In genomic region chr1:185016880-185017279, GRCh38 we compare ENCODE assay signal across 19 cellular contexts. TPM values are rescaled to one million over a fixed set of nuclear protein-coding genes. Genes with fewer than 3 reads are reported as not detected.
DNase-seq lines count a peak whose midpoint lies in the region; ATAC-seq, FAIRE-seq and TF ChIP-seq lines count a peak whose summit lies in the region.
"Had no signal": no experiment of that assay in that cellular context is flagged by ENCODE, and none has a peak within 500 bp of the region (broad histone marks: within the 10 kb centered on the region; RNA-seq: fewer than 3 reads in every experiment).

No MANE protein-coding gene starts in this region.

- intact Hi-C loops in PC-3 (cut with micrococcal nuclease): no loop called here

- H4K8ac ChIP-seq in mesenchymal stem cell (ENCODE audit: low read length): no peak overlapping the region

- H2AFZ ChIP-seq in PC-3 (ENCODE audit: low read length) (peak overlapping the region; percentile 65; the same call in 1 of the 2 replicates), mesenchymal stem cell (ENCODE audit: low read depth, low read length) (no peak overlapping the region)

- no peaks in the 10 kb centered on the region for H3K79me1 ChIP-seq in mesenchymal stem cell (replicated peaks; ENCODE audit: low read length, poor library complexity, severe bottlenecking)

- H3K4me3 ChIP-seq in PC-3 (ENCODE audit: low read length) (no peak overlapping the region), bronchial epithelial cell (ENCODE audit: low read depth, low read length) (no peak overlapping the region), mesenchymal stem cell (ENCODE audit: insufficient read depth in 1 of 2, low read depth in 1 of 2, low read length in 2 of 2) (no peak overlapping the region)
- H3K4me3 ChIP-seq: psoas muscle, suprapubic skin had no signal

- TF ChIP-seq CTCF in PC-3 (conservative IDR thresholded peaks at IDR 0.05; ENCODE audit: low read depth, low read length) (no peak), bronchial epithelial cell (IDR thresholded peaks at IDR 0.05; ENCODE audit: insufficient read depth, low read length, severe bottlenecking) (no peak)

- no peaks in the 10 kb centered on the region for H3F3A ChIP-seq in PC-3 (ENCODE audit: low read length, unreplicated experiment)

- no peak overlapping the region for H2BK15ac ChIP-seq in mesenchymal stem cell (ENCODE audit: low read depth, poor library complexity, severe bottlenecking)

- H3K9ac ChIP-seq in PC-3 (ENCODE audit: low read length) (peak overlapping the region; percentile 10; the same call in 1 of the 2 replicates), mesenchymal stem cell (ENCODE audit: low read length) (peak overlapping the region; percentile 70)

- H2BK12ac ChIP-seq in mesenchymal stem cell (ENCODE audit: low read length in 2 of 2): peak overlapping the region in 1 of 2 experiments; percentile 93

- no peak overlapping the region for H2BK5ac ChIP-seq in mesenchymal stem cell (ENCODE audit: low read depth, low read length, poor library complexity, severe bottlenecking)

- no peak overlapping the region for H2AK5ac ChIP-seq in mesenchymal stem cell (ENCODE audit: low read length, severe bottlenecking)

- no TSS peak for BruUV-seq in PC-3 (replicated peaks; lab: Mats Ljungman, UMichigan)

- no peak overlapping the region for H2BK120ac ChIP-seq in mesenchymal stem cell (ENCODE audit: low read depth, low read length)

- H3K36me3 ChIP-seq in PC-3 (ENCODE audit: low read depth, low read length) (no peaks in the 10 kb centered on the region), bronchial epithelial cell (ENCODE audit: control insufficient read depth, insufficient read depth, low read length) (no peaks in the 10 kb centered on the region), mesenchymal stem cell (ENCODE audit: control insufficient read depth in 1 of 2, insufficient read depth in 2 of 2, low read depth in 1 of 2, low read length in 2 of 2) (no peaks in the 10 kb centered on the region)
- H3K36me3 ChIP-seq: suprapubic skin had no signal

- H3K27ac ChIP-seq in PC-3 (ENCODE audit: low read length) (peak overlapping the region; percentile 84), mesenchymal stem cell (ENCODE audit: low read length, poor library complexity, severe bottlenecking) (peak overlapping the region; percentile 5)
- H3K27ac ChIP-seq: psoas muscle, suprapubic skin had no signal

- no peaks in the 10 kb centered on the region for H3K9me3 ChIP-seq in PC-3 (ENCODE audit: low read length)
- no peaks in the 10 kb centered on the region for H3K9me3 ChIP-seq in mesenchymal stem cell (ENCODE audit: control insufficient read depth, low read length)
- H3K9me3 ChIP-seq: psoas muscle, suprapubic skin had no signal

- H3K9me2 ChIP-seq in PC-3 (replicated peaks; ENCODE audit: low read length): no peaks in the 10 kb centered on the region

- peaks cover 16% of the 10 kb centered on the region for H3K4me1 ChIP-seq in PC-3 (ENCODE audit: insufficient read depth, low read length)
- H3K4me1 ChIP-seq in mesenchymal stem cell (ENCODE audit: control insufficient read depth, insufficient read depth, low read depth, low read length): peaks cover 3% of the 10 kb centered on the region
- H3K4me1 ChIP-seq: psoas muscle, suprapubic skin had no signal

- H4K20me1 ChIP-seq in PC-3 (ENCODE audit: low read length): no peaks in the 10 kb centered on the region

- peak overlapping the region in 1 of 2 experiments; percentile 49 for H3K4ac ChIP-seq in mesenchymal stem cell (ENCODE audit: low read depth in 1 of 2, low read length in 2 of 2)

- CTCF ChIA-PET in PC-3 (lab: Charles Lee): no interaction called here

- ATAC-seq in PC-3 (peak; percentile 29), GM18498 (IDR thresholded peaks at IDR 0.05; ENCODE audit: unreplicated experiment) (no peak), GM18519 (IDR thresholded peaks at IDR 0.05; ENCODE audit: low FRiP score, unreplicated experiment) (no peak)
- ATAC-seq: effector memory CD8-positive, alpha-beta T cell; psoas muscle had no signal

- H3K23ac ChIP-seq in mesenchymal stem cell (ENCODE audit: low read length in 2 of 2): no peak overlapping the region

- peak overlapping the region in 1 of 2 experiments; percentile 48 for H3K18ac ChIP-seq in mesenchymal stem cell (ENCODE audit: low read depth in 1 of 2, low read length in 2 of 2)

- WGBS in mesenchymal stem cell: 83% methylated on average over 2 of the region's 2 CpGs

- H3K4me2 ChIP-seq in PC-3 (ENCODE audit: low read length): peak overlapping the region; percentile 58
- no peak overlapping the region for H3K4me2 ChIP-seq in mesenchymal stem cell (ENCODE audit: low read length, poor library complexity, severe bottlenecking)

- H4K91ac ChIP-seq in mesenchymal stem cell (ENCODE audit: low read length): no peak overlapping the region

- no peak for FAIRE-seq in bronchial epithelial cell (lab: Jason Lieb, UNC)
- FAIRE-seq: D721Med, GM12892 had no signal

- H3K27me3 ChIP-seq in PC-3 (ENCODE audit: low read length): no peaks in the 10 kb centered on the region
- no peaks in the 10 kb centered on the region for H3K27me3 ChIP-seq in bronchial epithelial cell (ENCODE audit: control insufficient read depth, insufficient read depth, low read length)
- no peaks in the 10 kb centered on the region for H3K27me3 ChIP-seq in mesenchymal stem cell (ENCODE audit: control insufficient read depth in 1 of 2, insufficient read depth in 1 of 2, low read length in 2 of 2)
- H3K27me3 ChIP-seq: suprapubic skin had no signal

- DNase-seq in EL (peak; percentile 17), PC-3 (peak; percentile 33), bronchial epithelial cell (ENCODE audit: low read depth) (peak; percentile 27), mesenchymal stem cell (peak; percentile 3)
- DNase-seq in NK-92 treated with Interleukin-12 subunit alpha and Interleukin-12 subunit beta, amount 100 ng/mL, for 24 hours (lab: John Stamatoyannopoulos, UW): no peak
- no peak for DNase-seq in activated CD4-positive, CD25-positive, alpha-beta regulatory T cell (lab: John Stamatoyannopoulos, UW)
- DNase-seq: activated CD8-positive, alpha-beta memory T cell treated with anti-CD3 and anti-CD28 coated beads for 24 hours; effector memory CD8-positive, alpha-beta T cell; hypothalamus; MM.1S; NCI-H187; NCI-H446; psoas muscle; stimulated activated CD4-positive, alpha-beta T cell treated with anti-CD3 and anti-CD28 coated beads, Interleukin-12 subunit alpha, Interleukin-12 subunit beta, amount 100 ng/mL, for 4 hours had no signal

- POLR2A ChIA-PET in PC-3 (lab: Charles Lee; ENCODE audit: unreplicated experiment): no interaction called here

- no peak overlapping the region for H3K14ac ChIP-seq in mesenchymal stem cell (ENCODE audit: low read length in 2 of 2)

- no peaks in the 10 kb centered on the region for H3K79me2 ChIP-seq in PC-3 (ENCODE audit: low read length)

RNA-seq across cellular contexts. Expression of gene RNF2, which starts 28.5 kb away (rescaled TPM):
- total RNA-seq in PC-3 (2014; rRNA removed) (9.8 and 13.6 TPM in 2 replicates), bronchial epithelial cell (15.0 and 19.2 TPM in 2 replicates)
- 21.3 TPM for polyA plus RNA-seq in mesenchymal stem cell (2013, experiment 1 of 2)
- 19.9 TPM for polyA plus RNA-seq in mesenchymal stem cell (2013, experiment 2 of 2)

RNA-seq across cellular contexts. Expression of gene NIBAN1, which starts 42.6 kb away (rescaled TPM):
- total RNA-seq in PC-3 (2014; rRNA removed) (6.9 and 8.2 TPM in 2 replicates), bronchial epithelial cell (97.4 and 169 TPM in 2 replicates)
- 37.6 TPM for polyA plus RNA-seq in mesenchymal stem cell (2013, experiment 1 of 2)
- 36.2 TPM for polyA plus RNA-seq in mesenchymal stem cell (2013, experiment 2 of 2)

Comparison
In these comparisons a context has a peak if more than half of its experiments do, and no peak if none do; other contexts are left out.
1. DNase-seq: peak in EL (single experiment), PC-3 (single experiment), bronchial epithelial cell (single experiment) and mesenchymal stem cell (single experiment); none in NK-92 treated with Interleukin-12 subunit alpha and Interleukin-12 subunit beta, amount 100 ng/mL, for 24 hours (single experiment) and activated CD4-positive, CD25-positive, alpha-beta regulatory T cell (0 of 4).
2. RNA of gene NIBAN1, which starts 42.6 kb away (total RNA-seq): 97.4 to 169 TPM in bronchial epithelial cell; 6.9 to 8.2 TPM in PC-3; every median in the first group is over 10 times any median in the second.